ENCODE assay signal across 9 cellular contexts in genomic region chr17:57861737-57862409, GRCh38. TPM values are rescaled to one million over a fixed set of nuclear protein-coding genes. Genes with fewer than 3 reads are reported as not detected.
A peak's percentile ranks its signal among the peaks of the same experiment; 100 is the strongest.
DNase-seq lines count a peak whose midpoint lies in the region; ATAC-seq and TF ChIP-seq lines count a peak whose summit lies in the region.
"Had no signal": no experiment of that assay in that cellular context is flagged by ENCODE, and none has a peak within 500 bp of the region (broad histone marks: within the 10 kb centered on the region; RNA-seq: fewer than 3 reads in every experiment).

No MANE protein-coding gene starts in this region.

- H3K27me3 Mint-ChIP-seq in type B pancreatic cell: peaks cover 9% of the 10 kb centered on the region

- H3K27ac ChIP-seq in lung (ENCODE audit: low read depth in 1 of 2, low read length in 1 of 2): peak overlapping the region; percentile 75 to 85

- 8 to 24% methylated on average over 29 to 61 of the region's 61 CpGs for WGBS in lung, 2 donors

- peaks cover 22% of the 10 kb centered on the region for H3K4me1 Mint-ChIP-seq in type B pancreatic cell (ENCODE audit: unreplicated experiment)

- no peaks in the 10 kb centered on the region for H3K27me3 ChIP-seq in lung (ENCODE audit: control insufficient read depth, insufficient read depth)

- H3K36me3 ChIP-seq in lung (ENCODE audit: control insufficient read depth in 2 of 2, insufficient read depth in 2 of 2, low read length in 2 of 2): peaks cover 0 to 6% of the 10 kb centered on the region in 2 donors

- no peaks in the 10 kb centered on the region for H3K9me3 ChIP-seq in lung (ENCODE audit: control insufficient read depth in 2 of 2, insufficient read depth in 1 of 2, low read length in 1 of 2)

- peaks cover 17% of the 10 kb centered on the region for H3K36me3 Mint-ChIP-seq in type B pancreatic cell
- H3K36me3 Mint-ChIP-seq: activated naive CD4-positive, alpha-beta T cell treated with anti-CD3 and anti-CD28 coated beads, Interleukin-2, amount 50 U/mL, for 72 hours had no signal

- peak overlapping the region; percentile 32 for H3K4me3 ChIP-seq in AG04449 (ENCODE audit: low read depth, low read length)
- peak overlapping the region; percentile 18 for H3K4me3 ChIP-seq in lung

- ATAC-seq in lung (ENCODE audit: insufficient read depth, low FRiP score) (peak; percentile 78), GM19397 (IDR thresholded peaks at IDR 0.05; ENCODE audit: unreplicated experiment) (no peak)

- peak overlapping the region; percentile 90 for H3K4me3 Mint-ChIP-seq in type B pancreatic cell

- TF ChIP-seq CTCF in AG04449 (IDR thresholded peaks at IDR 0.05; ENCODE audit: insufficient read depth, low read length, missing control alignments) (no peak), lung (IDR thresholded peaks at IDR 0.05; ENCODE audit: control extremely low read depth, extremely low read depth) (no peak), type B pancreatic cell (conservative IDR thresholded peaks at IDR 0.05) (no peak)

- H3K4me1 ChIP-seq in lung (ENCODE audit: control insufficient read depth in 2 of 2, insufficient read depth in 2 of 2, low read length in 2 of 2): peaks cover 0 to 8% of the 10 kb centered on the region in 2 donors

- H3K27ac Mint-ChIP-seq in type B pancreatic cell: no peak overlapping the region

- CTCF ChIA-PET in AG04449 (lab: Yijun Ruan, JAX): interaction anchor here (0.7 to 36.7 kb wide), 11 partner anchors 7 to 252 kb away, joined by 3 to 1361 read pairs (median 24); partner anchors contain the start of genes MRPS23, SRSF1 and VEZF1

- no peaks in the 10 kb centered on the region for H3K9me3 Mint-ChIP-seq in type B pancreatic cell
- H3K9me3 Mint-ChIP-seq: activated naive CD4-positive, alpha-beta T cell treated with anti-CD3 and anti-CD28 coated beads, Interleukin-2, amount 50 U/mL, for 72 hours had no signal

- DNase-seq in AG04449 (ENCODE audit: low read depth, low spot score) (no peak), HK-2 (ENCODE audit: unreplicated experiment) (peak; percentile 86), ecto neural progenitor cell (ENCODE audit: low spot score) (peak; percentile 81), lung (ENCODE audit: low spot score) (peak; percentile 66), type B pancreatic cell (ENCODE audit: extremely low spot score, unreplicated experiment) (no peak), pons (ENCODE audit: low spot score) (no peak)
- DNase-seq in activated CD8-positive, alpha-beta memory T cell treated with anti-CD3 and anti-CD28 coated beads, Interleukin-2, amount 50 U/mL, for 4 hours: no peak

- POLR2A ChIA-PET in AG04449 (lab: Yijun Ruan, JAX): interaction anchor here (1.1 to 3.2 kb wide), 3 partner anchors 12 to 127 kb away, joined by 5 to 14 read pairs (median 7); partner anchors contain the start of genes MRPS23 and VEZF1

RNA-seq across cellular contexts. Expression of gene MRPS23, which starts 12.0 kb away (rescaled TPM):
- total RNA-seq in lung (10 to 100 TPM; 15.7 to 43.2 TPM), type B pancreatic cell (ENCODE audit: low replicate concordance) (35.5 and 46.9 TPM in 2 replicates)
- polyA plus RNA-seq in lung: 10 to 100 TPM; 19.9 to 44.9 TPM

Comparison
In these comparisons a context has a peak if more than half of its experiments do, and no peak if none do; other contexts are left out.
1. DNase-seq: peak in HK-2 (single experiment), ecto neural progenitor cell (single experiment) and lung (single experiment); none in AG04449 (single experiment), type B pancreatic cell (single experiment), activated CD8-positive, alpha-beta memory T cell treated with anti-CD3 and anti-CD28 coated beads, Interleukin-2, amount 50 U/mL, for 4 hours (single experiment) and pons (single experiment).